37 cellular contexts compared by ENCODE assay signal in the genomic region with DNA sequence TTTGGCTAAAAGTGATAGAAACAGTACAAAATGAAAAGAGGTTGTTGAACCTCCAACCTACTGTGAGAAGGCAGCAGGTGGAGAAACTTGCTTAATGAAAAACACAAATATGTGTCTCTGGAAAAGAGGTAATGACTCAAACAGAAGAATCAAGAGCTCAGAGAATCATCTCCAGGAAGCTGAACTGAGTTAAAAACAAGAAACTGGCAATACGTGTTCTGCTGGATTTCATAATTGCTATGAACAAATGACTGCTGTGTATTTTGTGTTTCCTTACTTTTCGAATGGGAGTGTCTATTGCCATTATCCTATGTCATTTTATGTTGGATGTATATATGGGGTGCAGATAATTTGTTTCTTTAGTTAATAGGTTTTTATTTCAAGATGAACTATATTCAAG.
"Had no signal": no experiment of that assay in that cellular context is flagged by ENCODE, and none has a peak within 500 bp of the region (broad histone marks: within the 10 kb centered on the region; RNA-seq: fewer than 3 reads in every experiment).

No MANE protein-coding gene starts in this region.

- ATAC-seq: activated CD8-positive, alpha-beta memory T cell treated with anti-CD3 and anti-CD28 coated beads, Interleukin-2, amount 10 ng/mL, durations not matched to agents 7 days and 5 days; activated naive CD8-positive, alpha-beta T cell treated with anti-CD3 and anti-CD28 coated beads, Interleukin-2, amount 50 U/mL, for 24 hours; Right ventricle myocardium inferior had no signal

- FAIRE-seq: RCC 7860 had no signal

- H3K27me3 ChIP-seq: brain microvascular endothelial cell had no signal

- H3K4me1 Mint-ChIP-seq: activated CD4-positive, alpha-beta memory T cell treated with anti-CD3 and anti-CD28 coated beads, Interleukin-2, amount 10 ng/mL, durations not matched to agents 7 days and 5 days; activated CD8-positive, alpha-beta memory T cell treated with anti-CD3 and anti-CD28 coated beads, Interleukin-2, amount 10 ng/mL, durations not matched to agents 7 days and 5 days; activated naive CD4-positive, alpha-beta T cell treated with anti-CD3 and anti-CD28 coated beads, Interleukin-2, amount 10 ng/mL, durations not matched to agents 7 days and 5 days; activated naive CD8-positive, alpha-beta T cell treated with anti-CD3 and anti-CD28 coated beads, Interleukin-2, amount 50 U/mL, for 24 hours; central memory CD8-positive, alpha-beta T cell had no signal

- H3K36me3 Mint-ChIP-seq: activated CD8-positive, alpha-beta memory T cell treated with anti-CD3 and anti-CD28 coated beads, Interleukin-2, amount 10 ng/mL, durations not matched to agents 7 days and 5 days; activated naive CD4-positive, alpha-beta T cell treated with anti-CD3 and anti-CD28 coated beads, Interleukin-2, amount 10 ng/mL, durations not matched to agents 7 days and 5 days; activated naive CD8-positive, alpha-beta T cell had no signal

- H3K9me3 Mint-ChIP-seq: activated CD4-positive, alpha-beta memory T cell treated with anti-CD3 and anti-CD28 coated beads, Interleukin-2, amount 10 ng/mL, durations not matched to agents 7 days and 5 days had no signal

- H3K4me2 ChIP-seq: PC-9 had no signal

- H3K27ac ChIP-seq: brain microvascular endothelial cell, cardiac muscle cell, PC-9, RWPE1, WERI-Rb-1 had no signal

- H3K36me3 ChIP-seq: brain microvascular endothelial cell, cardiac muscle cell, WERI-Rb-1 had no signal

- H2AFZ ChIP-seq: PC-9 had no signal

- H3K27ac Mint-ChIP-seq: activated CD4-positive, alpha-beta memory T cell treated with anti-CD3 and anti-CD28 coated beads, Interleukin-2, amount 10 ng/mL, durations not matched to agents 7 days and 5 days; activated CD8-positive, alpha-beta memory T cell treated with anti-CD3 and anti-CD28 coated beads, Interleukin-2, amount 10 ng/mL, durations not matched to agents 7 days and 5 days; activated naive CD4-positive, alpha-beta T cell treated with anti-CD3 and anti-CD28 coated beads, Interleukin-2, amount 10 ng/mL, durations not matched to agents 7 days and 5 days; activated naive CD8-positive, alpha-beta T cell; activated naive CD8-positive, alpha-beta T cell treated with anti-CD3 and anti-CD28 coated beads, Interleukin-2, amount 50 U/mL, for 24 hours had no signal

- H3K4me3 Mint-ChIP-seq: activated CD4-positive, alpha-beta memory T cell treated with anti-CD3 and anti-CD28 coated beads, Interleukin-2, amount 10 ng/mL, durations not matched to agents 7 days and 5 days; activated CD8-positive, alpha-beta memory T cell treated with anti-CD3 and anti-CD28 coated beads, Interleukin-2, amount 10 ng/mL, durations not matched to agents 7 days and 5 days; activated naive CD4-positive, alpha-beta T cell treated with anti-CD3 and anti-CD28 coated beads, Interleukin-2, amount 10 ng/mL, durations not matched to agents 7 days and 5 days; activated naive CD8-positive, alpha-beta T cell; activated naive CD8-positive, alpha-beta T cell treated with anti-CD3 and anti-CD28 coated beads, Interleukin-2, amount 50 U/mL, for 24 hours; central memory CD8-positive, alpha-beta T cell had no signal

- H3K4me3 ChIP-seq: cardiac muscle cell, PC-9 had no signal

- H3K27me3 Mint-ChIP-seq: activated CD4-positive, alpha-beta memory T cell treated with anti-CD3 and anti-CD28 coated beads, Interleukin-2, amount 10 ng/mL, durations not matched to agents 7 days and 5 days; activated CD8-positive, alpha-beta memory T cell treated with anti-CD3 and anti-CD28 coated beads, Interleukin-2, amount 10 ng/mL, durations not matched to agents 7 days and 5 days; activated naive CD4-positive, alpha-beta T cell treated with anti-CD3 and anti-CD28 coated beads, Interleukin-2, amount 10 ng/mL, durations not matched to agents 7 days and 5 days; activated naive CD8-positive, alpha-beta T cell; activated naive CD8-positive, alpha-beta T cell treated with anti-CD3 and anti-CD28 coated beads, Interleukin-2, amount 50 U/mL, for 24 hours; central memory CD8-positive, alpha-beta T cell had no signal

- DNase-seq: activated CD4-positive, alpha-beta memory T cell treated with anti-CD3 and anti-CD28 coated beads, Interleukin-2, amount 10 ng/mL, durations not matched to agents 7 days and 5 days; activated CD4-positive, alpha-beta T cell treated with anti-CD3 and anti-CD28 coated beads for 1 hour; activated CD4-positive, alpha-beta T cell treated with anti-CD3 and anti-CD28 coated beads for 48 hours; activated CD4-positive, CD25-positive, alpha-beta regulatory T cell; activated CD8-positive, alpha-beta memory T cell treated with anti-CD3 and anti-CD28 coated beads for 24 hours; activated CD8-positive, alpha-beta memory T cell treated with anti-CD3 and anti-CD28 coated beads, Interleukin-2, amount 10 ng/mL, durations not matched to agents 7 days and 5 days; activated CD8-positive, alpha-beta memory T cell treated with anti-CD3 and anti-CD28 coated beads, Interleukin-2, amount 50 U/mL, for 48 hours; activated effector memory CD4-positive, alpha-beta T cell treated with Interleukin-2 at 50 U/mL for 16 hours; activated naive CD4-positive, alpha-beta T cell treated with anti-CD3 and anti-CD28 coated beads, Interleukin-2, amount 10 ng/mL, durations not matched to agents 7 days and 5 days; activated naive CD8-positive, alpha-beta T cell treated with anti-CD3 and anti-CD28 coated beads, Interleukin-2, amount 50 U/mL, for 24 hours; activated T-cell treated with anti-CD3 and anti-CD28 coated beads, Interleukin-2, amount 50 U/mL, for 48 hours; aorta; brain microvascular endothelial cell; Kasumi-1; KG1; MM.1S; NCI-H1092; NCI-H146; NCI-H187; NCI-H2029 treated with DMSO at 0.1 percent for 48 hours; NCI-H2171 treated with DMSO at 0.1 percent for 48 hours; NCI-H2227 treated with DMSO at 0.1 percent for 48 hours; NCI-H446; NCI-H510A treated with DMSO at 0.1 percent for 48 hours; NCI-H526 treated with DMSO at 0.1 percent for 48 hours; PC-9; SW 1271; T-helper 1 cell; T-helper 2 cell; T1000; WERI-Rb-1 had no signal
